In the genomic region with DNA sequence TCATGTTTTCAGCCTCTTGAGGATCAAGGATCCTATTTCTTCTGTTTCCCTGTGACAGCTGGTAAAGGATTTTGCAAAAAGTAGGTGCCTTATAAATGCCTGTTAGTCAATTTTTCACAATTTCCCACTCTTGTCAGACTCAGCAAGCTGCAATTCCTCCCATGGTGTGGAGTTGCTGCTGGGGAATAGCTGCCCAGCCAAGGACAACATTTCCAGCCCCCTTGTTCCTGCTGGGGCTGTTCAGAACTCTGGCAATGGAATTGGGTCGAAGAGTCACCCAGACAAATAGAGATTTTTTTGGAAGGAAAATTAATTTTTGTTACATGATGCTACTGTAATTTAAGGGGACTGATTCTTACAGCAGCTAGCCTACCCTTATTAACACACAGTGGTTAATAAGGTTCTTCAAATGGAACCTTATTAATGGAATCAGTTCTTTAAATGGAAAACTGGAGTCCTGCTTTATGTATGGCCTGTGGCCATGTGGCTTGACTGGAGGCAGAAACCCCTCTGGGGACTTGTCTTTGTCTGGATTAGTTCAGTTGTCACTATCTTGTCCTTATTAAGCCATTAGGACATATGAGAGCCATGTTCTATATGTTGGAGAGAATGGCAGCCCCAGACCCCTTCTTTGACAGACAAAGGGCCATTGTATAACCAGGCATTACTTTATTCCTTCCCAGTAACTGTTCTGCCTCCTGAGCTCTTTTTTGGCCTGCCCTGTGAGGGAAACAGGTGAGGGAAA, we compare ENCODE assay signal across 16 cellular contexts. TPM values are rescaled to one million over a fixed set of nuclear protein-coding genes. Genes with fewer than 3 reads are reported as not detected.
DNase-seq lines count a peak whose midpoint lies in the region; ATAC-seq and TF ChIP-seq lines count a peak whose summit lies in the region.
"Had no signal": no experiment of that assay in that cellular context is flagged by ENCODE, and none has a peak within 500 bp of the region (broad histone marks: within the 10 kb centered on the region; RNA-seq: fewer than 3 reads in every experiment).

No MANE protein-coding gene starts in this region.

- H2BK5ac ChIP-seq in neuronal stem cell (ENCODE audit: low read length) = no peak overlapping the region

- H3K18ac ChIP-seq in neuronal stem cell (ENCODE audit: low read length) = peak overlapping the region; percentile 61

- H3K4me2 ChIP-seq in neuronal stem cell (ENCODE audit: insufficient read depth, low read length, poor library complexity, severe bottlenecking) = no peak overlapping the region
- H3K4me2 ChIP-seq: BLaER1 had no signal

- TF ChIP-seq CTCF in GM13976 (IDR thresholded peaks at IDR 0.05; ENCODE audit: borderline replicate concordance, control extremely low read depth, extremely low read depth, insufficient read depth, missing control alignments) = no peak
- no peak for TF ChIP-seq CTCF in WERI-Rb-1 (IDR thresholded peaks at IDR 0.05; ENCODE audit: low read depth, low read length)

- H2AK5ac ChIP-seq in neuronal stem cell (ENCODE audit: low read depth, low read length) = no peak overlapping the region

- no peaks in the 10 kb centered on the region for H3K4me1 ChIP-seq in ectodermal cell (ENCODE audit: control insufficient read depth, insufficient read depth, low read length)
- peaks cover 2 to 4% of the 10 kb centered on the region in 2 donors for H3K4me1 ChIP-seq in neuronal stem cell (ENCODE audit: control insufficient read depth in 2 of 2, insufficient read depth in 1 of 2, low read depth in 1 of 2, low read length in 2 of 2)
- H3K4me1 ChIP-seq: BLaER1 had no signal

- peak overlapping the region; percentile 75 for H3K27ac ChIP-seq in ectodermal cell (ENCODE audit: insufficient read depth, low read depth, low read length, poor library complexity, severe bottlenecking)
- no peak overlapping the region for H3K27ac ChIP-seq in neuronal stem cell (replicated peaks; ENCODE audit: low read length)
- no peak overlapping the region for H3K27ac ChIP-seq in WERI-Rb-1
- H3K27ac ChIP-seq: 22Rv1, BLaER1 had no signal

- H2BK12ac ChIP-seq in neuronal stem cell (ENCODE audit: low read length) = no peak overlapping the region

- no peak overlapping the region for H2AFZ ChIP-seq in neuronal stem cell (ENCODE audit: low read length)

- in situ Hi-C loops in GM13976 (cut with MboI; ENCODE audit: low sequenced_read_pairs, unreplicated experiment) = no loop called here

- no peaks in the 10 kb centered on the region for H3K36me3 ChIP-seq in ectodermal cell (ENCODE audit: control insufficient read depth, insufficient read depth, low read length)
- no peaks in the 10 kb centered on the region for H3K36me3 ChIP-seq in neuronal stem cell (replicated peaks in 1 of 2; ENCODE audit: control insufficient read depth in 2 of 2, insufficient read depth in 2 of 2, low read length in 2 of 2)
- no peaks in the 10 kb centered on the region for H3K36me3 ChIP-seq in WERI-Rb-1
- H3K36me3 ChIP-seq: BLaER1 had no signal

- no peak overlapping the region for H2BK120ac ChIP-seq in neuronal stem cell (ENCODE audit: low read depth, low read length)

- H3K79me1 ChIP-seq in neuronal stem cell (ENCODE audit: low read depth, low read length) = no peaks in the 10 kb centered on the region

- H3K27me3 ChIP-seq in ectodermal cell (ENCODE audit: control insufficient read depth, insufficient read depth, low read length, poor library complexity, severe bottlenecking) (no peaks in the 10 kb centered on the region), neuronal stem cell (ENCODE audit: control insufficient read depth in 3 of 3, insufficient read depth in 3 of 3, low read depth in 1 of 3, low read length in 3 of 3) (no peaks in the 10 kb centered on the region), WERI-Rb-1 (ENCODE audit: insufficient read depth, low read depth, severe bottlenecking) (no peaks in the 10 kb centered on the region)
- H3K27me3 ChIP-seq: BLaER1 had no signal

- no peak overlapping the region for H3K14ac ChIP-seq in neuronal stem cell (ENCODE audit: low read length)

- H4K91ac ChIP-seq in neuronal stem cell (ENCODE audit: low read depth, low read length, poor library complexity) = no peak overlapping the region

- H4K8ac ChIP-seq in neuronal stem cell (ENCODE audit: low read depth, low read length) = no peak overlapping the region

- H3K9ac ChIP-seq in neuronal stem cell (ENCODE audit: low read depth, low read length, poor library complexity) = no peak overlapping the region
- H3K9ac ChIP-seq: BLaER1 had no signal

- peak; percentile 36 for DNase-seq in NCI-H146 (lab: John Stamatoyannopoulos, UW)
- no peak for DNase-seq in NCI-H146 treated with DMSO at 0.1 percent for 48 hours (lab: John Stamatoyannopoulos, UW; ENCODE audit: unreplicated experiment)
- peak; percentile 36 for DNase-seq in NCI-H2227 (lab: John Stamatoyannopoulos, UW; ENCODE audit: unreplicated experiment)
- DNase-seq in neuronal stem cell (ENCODE audit: low spot score) = no peak
- no peak for DNase-seq in GM13976 (ENCODE audit: low spot score)
- no peak for DNase-seq in WERI-Rb-1
- DNase-seq: CD4-positive, CD25-positive, alpha-beta regulatory T cell; DMS53; GOT3; H9 had no signal

- no peaks in the 10 kb centered on the region for H3K9me3 ChIP-seq in ectodermal cell (ENCODE audit: control insufficient read depth, low read length)
- no peaks in the 10 kb centered on the region for H3K9me3 ChIP-seq in neuronal stem cell (replicated peaks in 1 of 2; ENCODE audit: control insufficient read depth in 2 of 2, insufficient read depth in 1 of 2, low read depth in 1 of 2, low read length in 2 of 2)
- H3K9me3 ChIP-seq in WERI-Rb-1 (ENCODE audit: severe bottlenecking) = no peaks in the 10 kb centered on the region
- H3K9me3 ChIP-seq: BLaER1 had no signal

- H3K23ac ChIP-seq in neuronal stem cell (ENCODE audit: low read depth, low read length, poor library complexity) = no peak overlapping the region

- H3K4me3 ChIP-seq in ectodermal cell (ENCODE audit: insufficient read depth, low read depth, low read length) = no peak overlapping the region
- no peak overlapping the region for H3K4me3 ChIP-seq in neuronal stem cell (ENCODE audit: low read length in 2 of 2)
- no peak overlapping the region for H3K4me3 ChIP-seq in WERI-Rb-1 (ENCODE audit: low read depth, low read length)
- H3K4me3 ChIP-seq: BLaER1, GM12878 had no signal

- no peak for ATAC-seq in GM21737 (IDR thresholded peaks at IDR 0.05; ENCODE audit: unreplicated experiment)
- ATAC-seq: GM12878 had no signal

- no peak overlapping the region for H3K4ac ChIP-seq in neuronal stem cell (ENCODE audit: low read length)

- 83 to 100% methylated on average over 1 of the region's 1 CpG for WGBS in ectodermal cell, 2 experiments
- WGBS in neuronal stem cell (ENCODE audit: extremely low coverage in 2 of 2, insufficient read length in 2 of 2, insufficient replicate concordance in 1 of 2), 2 donors = no CpG with 5 or more reads among the region's 1 CpG

- H2BK15ac ChIP-seq in neuronal stem cell (ENCODE audit: low read length) = no peak overlapping the region

RNA-seq across cellular contexts. Expression of gene FSHR, which starts 43.6 kb away (rescaled TPM):
- not detected for polyA plus RNA-seq in ectodermal cell (2013, experiment 1 of 4)
- 0.16 TPM for polyA plus RNA-seq in ectodermal cell (2013, experiment 2 of 4)
- 0.16 TPM for polyA plus RNA-seq in ectodermal cell (2013, experiment 3 of 4)
- 0.12 TPM for polyA plus RNA-seq in ectodermal cell (2013, experiment 4 of 4)
- polyA plus RNA-seq in neuronal stem cell (2013, experiment 1 of 2) = not detected
- polyA plus RNA-seq in neuronal stem cell (2013, experiment 2 of 2) = not detected
- polyA plus RNA-seq: CD4-positive, CD25-positive, alpha-beta regulatory T cell; GM12878; IgD-negative memory B cell had no signal

Comparison
In these comparisons a context has a peak if more than half of its experiments do, and no peak if none do; other contexts are left out.
1. DNase-seq: peak in NCI-H146 (single experiment) and NCI-H2227 (single experiment); none in NCI-H146 treated with DMSO at 0.1 percent for 48 hours (single experiment), neuronal stem cell (single experiment), GM13976 (single experiment) and WERI-Rb-1 (single experiment).